In genomic region chr6:128152551-128152950, GRCh38 we compare ENCODE assay signal across 33 cellular contexts.
"Had no signal": no experiment of that assay in that cellular context is flagged by ENCODE, and none has a peak within 500 bp of the region (broad histone marks: within the 10 kb centered on the region; RNA-seq: fewer than 3 reads in every experiment).

No MANE protein-coding gene starts in this region.

- H3K27me3 ChIP-seq: brain microvascular endothelial cell, esophagus muscularis mucosa, foreskin keratinocyte, gastrocnemius medialis had no signal

- FAIRE-seq: bronchial epithelial cell, colon had no signal

- H3K27me3 Mint-ChIP-seq: activated B cell treated with CpG ODN at 0.5 μM for 24 hours; activated CD8-positive, alpha-beta T cell treated with anti-CD3 and anti-CD28 coated beads for 36 hours; activated naive CD8-positive, alpha-beta T cell; effector memory CD8-positive, alpha-beta T cell had no signal

- H3K27ac ChIP-seq: brain microvascular endothelial cell, esophagus muscularis mucosa, foreskin keratinocyte, gastrocnemius medialis, WERI-Rb-1 had no signal

- DNase-seq: activated B cell treated with CpG ODN at 0.5 μM for 24 hours; activated CD4-positive, alpha-beta T cell treated with anti-CD3 and anti-CD28 coated beads for 48 hours; activated CD4-positive, alpha-beta T cell treated with anti-CD3 and anti-CD28 coated beads, Interleukin-2, amount 50 U/mL, for 1 hour; activated CD4-positive, alpha-beta T cell treated with anti-CD3 and anti-CD28 coated beads, Interleukin-2, amount 50 U/mL, for 48 hours; activated CD8-positive, alpha-beta memory T cell treated with anti-CD3 and anti-CD28 coated beads for 24 hours; activated CD8-positive, alpha-beta T cell treated with anti-CD3 and anti-CD28 coated beads for 36 hours; activated gamma-delta T cell; activated naive CD4-positive, alpha-beta T cell treated with anti-CD3 and anti-CD28 coated beads, Interleukin-2, amount 50 U/mL, for 16 hours; activated naive CD4-positive, alpha-beta T cell treated with Interleukin-2 at 50 U/mL for 16 hours; activated T-cell treated with anti-CD3 and anti-CD28 coated beads, Interleukin-2, amount 50 U/mL, for 1 hour; activated T-cell treated with anti-CD3 and anti-CD28 coated beads, Interleukin-2, amount 50 U/mL, for 48 hours; amniotic stem cell; anterior cingulate cortex; brain microvascular endothelial cell; cortex of kidney; dermis blood vessel endothelial cell; effector CD4-positive, alpha-beta T cell; effector memory CD8-positive, alpha-beta T cell; erythroblast; foreskin keratinocyte; gastrocnemius medialis; glutamatergic neuron; T-helper 1 cell; T-helper 17 cell; T1000; WERI-Rb-1 had no signal

- H3K4me1 ChIP-seq: foreskin keratinocyte, gastrocnemius medialis had no signal

- H3K4me1 Mint-ChIP-seq: central memory CD8-positive, alpha-beta T cell had no signal

- H3K4me3 Mint-ChIP-seq: activated B cell treated with CpG ODN at 0.5 μM for 24 hours; activated CD8-positive, alpha-beta T cell treated with anti-CD3 and anti-CD28 coated beads for 36 hours; activated naive CD8-positive, alpha-beta T cell; central memory CD8-positive, alpha-beta T cell; effector memory CD8-positive, alpha-beta T cell; T-helper 17 cell; T-helper 2 cell treated with Interferon-gamma antibody and Interleukin-4, amounts not matched to agents 5 μg/mL and 100 μg/mL, for 36 hours had no signal

- H3K9me3 ChIP-seq: esophagus muscularis mucosa, gastrocnemius medialis had no signal

- ATAC-seq: activated CD4-positive, CD25-positive, alpha-beta regulatory T cell treated with anti-CD3 and anti-CD28 coated beads, Interleukin-2, amount 50 U/mL, for 24 hours; activated CD8-positive, alpha-beta T cell treated with anti-CD3 and anti-CD28 coated beads for 36 hours; effector memory CD8-positive, alpha-beta T cell; foreskin keratinocyte; gastrocnemius medialis; T-helper 17 cell had no signal

- H3K9me3 Mint-ChIP-seq: central memory CD8-positive, alpha-beta T cell; effector memory CD8-positive, alpha-beta T cell; T-helper 2 cell treated with Interferon-gamma antibody and Interleukin-4, amounts not matched to agents 5 μg/mL and 100 μg/mL, for 36 hours had no signal

- H3K4me3 ChIP-seq: esophagus muscularis mucosa, gastrocnemius medialis had no signal

- H3K36me3 ChIP-seq: brain microvascular endothelial cell, esophagus muscularis mucosa, gastrocnemius medialis, WERI-Rb-1 had no signal

- H3K27ac Mint-ChIP-seq: activated B cell treated with CpG ODN at 0.5 μM for 24 hours; activated CD8-positive, alpha-beta T cell treated with anti-CD3 and anti-CD28 coated beads for 36 hours; activated naive CD8-positive, alpha-beta T cell; effector memory CD8-positive, alpha-beta T cell; T-helper 17 cell; T-helper 2 cell treated with Interferon-gamma antibody and Interleukin-4, amounts not matched to agents 5 μg/mL and 100 μg/mL, for 36 hours had no signal
